In the genomic region with DNA sequence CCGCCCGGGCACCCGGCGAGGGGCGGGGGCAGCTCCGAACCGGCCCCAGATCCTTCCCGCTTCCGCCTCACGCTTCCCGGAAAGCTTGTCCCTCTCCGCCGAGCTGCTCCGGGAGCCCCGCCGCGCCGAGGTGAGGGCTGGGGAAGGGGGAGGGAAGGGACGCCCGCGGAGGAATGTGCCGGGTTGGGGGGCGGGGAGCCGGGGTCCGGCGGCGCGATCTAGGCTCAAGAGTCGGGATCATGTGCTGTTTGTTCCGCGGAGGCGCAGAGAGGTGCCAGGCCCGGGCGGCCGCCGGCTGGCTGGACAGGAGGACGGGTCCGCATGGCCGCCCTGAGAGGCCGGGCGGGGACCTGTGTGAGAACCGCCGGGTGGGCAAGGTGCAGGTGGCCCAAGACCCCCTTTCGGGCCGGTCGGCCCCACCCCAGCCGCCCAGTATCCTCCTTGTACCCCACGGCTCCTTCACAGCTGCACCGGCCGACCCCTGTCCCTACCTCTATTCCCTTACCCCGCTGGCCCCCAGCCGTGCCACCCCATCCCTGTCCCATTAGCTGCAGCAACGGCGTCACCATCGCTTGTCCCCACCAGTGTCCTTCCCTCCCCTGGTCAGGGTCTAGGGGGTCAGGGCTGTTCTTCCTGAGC, we compare ENCODE assay signal across 8 cellular contexts. TPM values are rescaled to one million over a fixed set of nuclear protein-coding genes. Genes with fewer than 3 reads are reported as not detected.
A peak's percentile ranks its signal among the peaks of the same experiment; 100 is the strongest.
DNase-seq lines count a peak whose midpoint lies in the region; ATAC-seq and TF ChIP-seq lines count a peak whose summit lies in the region.

No MANE protein-coding gene starts in this region.

- no peaks in the 10 kb centered on the region for H3K9me3 ChIP-seq in cardiac muscle cell (ENCODE audit: low read depth)
- peaks cover 1% of the 10 kb centered on the region for H3K9me3 ChIP-seq in trophoblast cell (ENCODE audit: insufficient read depth, low read depth, low read length)

- peak overlapping the region; percentile 47 for H3K14ac ChIP-seq in trophoblast cell (ENCODE audit: low read length)

- H3K27ac ChIP-seq in cardiac muscle cell (peak overlapping the region; percentile 87), trophoblast cell (ENCODE audit: low read depth, low read length) (peak overlapping the region; percentile 81)

- H3K4me3 Mint-ChIP-seq in activated T-cell treated with anti-CD3 and anti-CD28 coated beads, Interleukin-2, amount 50 U/mL, for 24 hours: peak overlapping the region; percentile 83

- H2BK12ac ChIP-seq in trophoblast cell (ENCODE audit: low read length): no peak overlapping the region

- peak overlapping the region; percentile 76 for H3K27ac Mint-ChIP-seq in activated T-cell treated with anti-CD3 and anti-CD28 coated beads, Interleukin-2, amount 50 U/mL, for 24 hours

- DNase-seq in DMS79 treated with DMSO at 0.1 percent for 48 hours (lab: John Stamatoyannopoulos, UW) (peak; percentile 30), DMS79 (lab: John Stamatoyannopoulos, UW) (no peak), cardiac muscle cell (ENCODE audit: low read depth in 1 of 2, low spot score in 1 of 2) (peak in 1 of 2 donors; percentile 81), trophoblast cell (peak in 1 of 2 donors; percentile 3), NCI-H1092 treated with DMSO at 0.1 percent for 48 hours (lab: John Stamatoyannopoulos, UW) (no peak), cerebellar cortex (ENCODE audit: low spot score) (no peak)
- DNase-seq in activated T-cell treated with anti-CD3 and anti-CD28 coated beads, Interleukin-2, amount 50 U/mL, for 24 hours: no peak

- no peak for TF ChIP-seq CTCF in cardiac muscle cell (IDR thresholded peaks at IDR 0.05; ENCODE audit: low read depth, low read length)

- peak overlapping the region; percentile 44 for H3K18ac ChIP-seq in trophoblast cell (ENCODE audit: low read length)

- peak overlapping the region; percentile 5 for H4K12ac ChIP-seq in trophoblast cell (ENCODE audit: low read depth, low read length)

- H2BK120ac ChIP-seq in trophoblast cell (ENCODE audit: insufficient read depth, low read length, poor library complexity): peak overlapping the region; percentile 6

- H3K4me1 Mint-ChIP-seq in activated T-cell treated with anti-CD3 and anti-CD28 coated beads, Interleukin-2, amount 50 U/mL, for 24 hours (ENCODE audit: low read depth): peaks cover 23% of the 10 kb centered on the region

- ATAC-seq in HG03135 (IDR thresholded peaks at IDR 0.05; ENCODE audit: unreplicated experiment): peak; percentile 10

- H3K4me3 ChIP-seq in cardiac muscle cell (peak overlapping the region; percentile 90), trophoblast cell (ENCODE audit: low read depth, low read length) (peak overlapping the region; percentile 86)

- H3K79me2 ChIP-seq in trophoblast cell (ENCODE audit: control insufficient read depth, insufficient read depth, low read length, poor library complexity): peaks cover 16% of the 10 kb centered on the region

- H3K27me3 Mint-ChIP-seq in activated T-cell treated with anti-CD3 and anti-CD28 coated beads, Interleukin-2, amount 50 U/mL, for 24 hours: no peaks in the 10 kb centered on the region

- H4K91ac ChIP-seq in trophoblast cell (ENCODE audit: low read depth, low read length): peak overlapping the region; percentile 61

- H2AFZ ChIP-seq in trophoblast cell (ENCODE audit: insufficient read depth, low read length, poor library complexity): peak overlapping the region; percentile 67

- peak overlapping the region; percentile 6 for H2AK5ac ChIP-seq in trophoblast cell (ENCODE audit: low read length)

- H3K4ac ChIP-seq in trophoblast cell (ENCODE audit: low read depth, low read length): peak overlapping the region; percentile 66

- H3K27me3 ChIP-seq in cardiac muscle cell (no peaks in the 10 kb centered on the region), trophoblast cell (ENCODE audit: insufficient read depth, low read length) (no peaks in the 10 kb centered on the region)

- H3K36me3 ChIP-seq in cardiac muscle cell (peaks cover 18% of the 10 kb centered on the region), trophoblast cell (ENCODE audit: control insufficient read depth in 1 of 2, insufficient read depth in 2 of 2, low read length in 2 of 2) (peaks cover 26 to 27% of the 10 kb centered on the region in 2 experiments)

- H3K4me2 ChIP-seq in trophoblast cell (ENCODE audit: low read length): peak overlapping the region; percentile 94

- peaks cover 14% of the 10 kb centered on the region for H3K79me1 ChIP-seq in trophoblast cell (ENCODE audit: low read length)

- peak overlapping the region; percentile 61 for H3K9ac ChIP-seq in trophoblast cell (ENCODE audit: low read length)

- peaks cover 33% of the 10 kb centered on the region for H3K36me3 Mint-ChIP-seq in activated T-cell treated with anti-CD3 and anti-CD28 coated beads, Interleukin-2, amount 50 U/mL, for 24 hours (ENCODE audit: low read depth)

- H3K4me1 ChIP-seq in cardiac muscle cell (ENCODE audit: low read depth): peaks cover 26% of the 10 kb centered on the region
- H3K4me1 ChIP-seq in trophoblast cell (ENCODE audit: control insufficient read depth in 1 of 2, insufficient read depth in 2 of 2, low read length in 2 of 2): peaks cover 14 to 16% of the 10 kb centered on the region in 2 experiments

- peak overlapping the region; percentile 25 for H4K8ac ChIP-seq in trophoblast cell (ENCODE audit: low read depth, low read length)

- no peak overlapping the region for H3K23ac ChIP-seq in trophoblast cell (ENCODE audit: low read length)

- H2BK5ac ChIP-seq in trophoblast cell (ENCODE audit: low read depth, low read length, poor library complexity): peak overlapping the region; percentile 83

- H3K9me3 Mint-ChIP-seq in activated T-cell treated with anti-CD3 and anti-CD28 coated beads, Interleukin-2, amount 50 U/mL, for 24 hours: no peaks in the 10 kb centered on the region

- no CpG with 5 or more reads among the region's 55 CpGs for WGBS in trophoblast cell (ENCODE audit: extremely low coverage, insufficient coverage, insufficient read length)

RNA-seq across cellular contexts. Expression of a gene that starts 0.4 kb away (rescaled TPM):
- total RNA-seq in cardiac muscle cell: 57.9 and 65.8 TPM in 2 replicates
- polyA plus RNA-seq in cardiac muscle cell: 62.9 and 67.1 TPM in 2 replicates
- polyA plus RNA-seq in trophoblast cell (2013): 34.8 and 36.6 TPM in 2 replicates

RNA-seq across cellular contexts. Expression of a gene that starts 0.8 kb away (rescaled TPM):
- total RNA-seq in cardiac muscle cell: 1.9 and 6.7 TPM in 2 replicates
- 6.4 and 6.9 TPM in 2 replicates for polyA plus RNA-seq in cardiac muscle cell
- polyA plus RNA-seq in trophoblast cell (2013): 0.55 and 0.56 TPM in 2 replicates

RNA-seq across cellular contexts. Expression of a gene that starts 10.7 kb away (rescaled TPM):
- total RNA-seq in cardiac muscle cell: 10.5 and 11.6 TPM in 2 replicates
- 17.8 and 18.3 TPM in 2 replicates for polyA plus RNA-seq in cardiac muscle cell
- 38.3 and 39.7 TPM in 2 replicates for polyA plus RNA-seq in trophoblast cell (2013)

RNA-seq across cellular contexts. Expression of a gene that starts 30.5 kb away (rescaled TPM):
- 199 and 227 TPM in 2 replicates for total RNA-seq in cardiac muscle cell
- polyA plus RNA-seq in cardiac muscle cell: 394 and 399 TPM in 2 replicates
- 59.1 and 62.6 TPM in 2 replicates for polyA plus RNA-seq in trophoblast cell (2013)

RNA-seq across cellular contexts. Expression of a gene that starts 37.1 kb away (rescaled TPM):
- not detected in 2 replicates for total RNA-seq in cardiac muscle cell
- 0.16 TPM in 1 of 2 replicates, not detected in the other for polyA plus RNA-seq in cardiac muscle cell
- polyA plus RNA-seq in trophoblast cell (2013): 0.82 and 0.86 TPM in 2 replicates
